8 cellular contexts compared by ENCODE assay signal in genomic region chr5:140346348-140347221, GRCh38. TPM values are rescaled to one million over a fixed set of nuclear protein-coding genes. Genes with fewer than 3 reads are reported as not detected.
DNase-seq lines count a peak whose midpoint lies in the region; ATAC-seq and TF ChIP-seq lines count a peak whose summit lies in the region.

A gene with protein sequence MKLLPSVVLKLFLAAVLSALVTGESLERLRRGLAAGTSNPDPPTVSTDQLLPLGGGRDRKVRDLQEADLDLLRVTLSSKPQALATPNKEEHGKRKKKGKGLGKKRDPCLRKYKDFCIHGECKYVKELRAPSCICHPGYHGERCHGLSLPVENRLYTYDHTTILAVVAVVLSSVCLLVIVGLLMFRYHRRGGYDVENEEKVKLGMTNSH (minus strand): TSS chr5:140346603. CDS start chr5:140346328, 275 bp downstream.

- H3K4me1 ChIP-seq in CD4-positive, CD25-positive, alpha-beta regulatory T cell (ENCODE audit: control insufficient read depth, insufficient read depth, low read length, poor library complexity, severe bottlenecking) = peaks cover 28% of the 10 kb centered on the region
- H3K4me1 ChIP-seq in mononuclear cell (ENCODE audit: insufficient read depth, low read length) = peaks cover 52% of the 10 kb centered on the region

- H3K9me3 ChIP-seq in CD4-positive, CD25-positive, alpha-beta regulatory T cell (ENCODE audit: control insufficient read depth in 2 of 2, low read length in 2 of 2) = no peaks in the 10 kb centered on the region
- no peaks in the 10 kb centered on the region for H3K9me3 ChIP-seq in mononuclear cell (ENCODE audit: low read depth, low read length)

- peak within 1 kb of the TSS; percentile 83 to 89 (median 86) for H3K4me3 Mint-ChIP-seq in CD4-positive, CD25-positive, alpha-beta regulatory T cell
- peak within 1 kb of the TSS; percentile 81 for H3K4me3 Mint-ChIP-seq in stimulated activated naive CD8-positive, alpha-beta T cell treated with anti-CD3 and anti-CD28 coated beads, Interleukin-15, Interleukin-2, amounts not matched to agents 100 ng/mL and 50 ng/mL, for 24 hours

- DNase-seq in CD4-positive, CD25-positive, alpha-beta regulatory T cell = peak; percentile 26 to 63 (median 43)
- DNase-seq in NOMO-1 treated with dmso at 0.1 percent for 144 hours (lab: John Stamatoyannopoulos, UW; ENCODE audit: unreplicated experiment) (peak; percentile 69), epithelial cell of proximal tubule (ENCODE audit: low read depth) (no peak)
- peak; percentile 71 for DNase-seq in activated T-cell treated with anti-CD3 and anti-CD28 coated beads, Interleukin-2, amount 50 U/mL, for 1 hour

- H3K9me3 Mint-ChIP-seq in CD4-positive, CD25-positive, alpha-beta regulatory T cell = peaks cover 0 to 2% (median 0%) of the 10 kb centered on the region in 7 donors
- H3K9me3 Mint-ChIP-seq in stimulated activated naive CD8-positive, alpha-beta T cell treated with anti-CD3 and anti-CD28 coated beads, Interleukin-15, Interleukin-2, amounts not matched to agents 100 ng/mL and 50 ng/mL, for 24 hours = no peaks in the 10 kb centered on the region

- H3K36me3 ChIP-seq in CD4-positive, CD25-positive, alpha-beta regulatory T cell (ENCODE audit: control insufficient read depth, insufficient read depth, low read length) = no peaks in the 10 kb centered on the region

- H3K4me1 Mint-ChIP-seq in CD4-positive, CD25-positive, alpha-beta regulatory T cell = peaks cover 14 to 52% (median 21%) of the 10 kb centered on the region in 4 donors
- peaks cover 54% of the 10 kb centered on the region for H3K4me1 Mint-ChIP-seq in stimulated activated naive CD8-positive, alpha-beta T cell treated with anti-CD3 and anti-CD28 coated beads, Interleukin-15, Interleukin-2, amounts not matched to agents 100 ng/mL and 50 ng/mL, for 24 hours (ENCODE audit: low read depth)

- peaks cover 3% of the 10 kb centered on the region for H3K27me3 ChIP-seq in CD4-positive, CD25-positive, alpha-beta regulatory T cell (ENCODE audit: control insufficient read depth, insufficient read depth, low read length)
- H3K27me3 ChIP-seq in mononuclear cell (ENCODE audit: insufficient read depth, low read length) = no peaks in the 10 kb centered on the region

- peak within 1 kb of the TSS; percentile 53 for H3K4me3 ChIP-seq in CD4-positive, CD25-positive, alpha-beta regulatory T cell (ENCODE audit: low read depth, low read length)
- peak within 1 kb of the TSS; percentile 76 for H3K4me3 ChIP-seq in epithelial cell of proximal tubule (ENCODE audit: low read depth, low read length)
- peak within 1 kb of the TSS; percentile 43 for H3K4me3 ChIP-seq in mononuclear cell (ENCODE audit: low read length)

- H3K27ac ChIP-seq in CD4-positive, CD25-positive, alpha-beta regulatory T cell (ENCODE audit: insufficient read depth, low read length, poor library complexity, severe bottlenecking) = no peak within 1 kb of the TSS

- TF ChIP-seq CTCF in epithelial cell of proximal tubule (conservative IDR thresholded peaks at IDR 0.05; ENCODE audit: low read depth, low read length) = peak; percentile 50

- H3K36me3 Mint-ChIP-seq in CD4-positive, CD25-positive, alpha-beta regulatory T cell = no peaks in the 10 kb centered on the region
- peaks cover 8% of the 10 kb centered on the region for H3K36me3 Mint-ChIP-seq in stimulated activated naive CD8-positive, alpha-beta T cell treated with anti-CD3 and anti-CD28 coated beads, Interleukin-15, Interleukin-2, amounts not matched to agents 100 ng/mL and 50 ng/mL, for 24 hours (ENCODE audit: low read depth)

- peak within 1 kb of the TSS in 2 of 3 donors; percentile 49 to 68 for H3K27ac Mint-ChIP-seq in CD4-positive, CD25-positive, alpha-beta regulatory T cell
- H3K27ac Mint-ChIP-seq in stimulated activated naive CD8-positive, alpha-beta T cell treated with anti-CD3 and anti-CD28 coated beads, Interleukin-15, Interleukin-2, amounts not matched to agents 100 ng/mL and 50 ng/mL, for 24 hours = no peak within 1 kb of the TSS

- peaks cover 21% of the 10 kb centered on the region for H3K27me3 Mint-ChIP-seq in CD4-positive, CD25-positive, alpha-beta regulatory T cell
- H3K27me3 Mint-ChIP-seq in stimulated activated naive CD8-positive, alpha-beta T cell treated with anti-CD3 and anti-CD28 coated beads, Interleukin-15, Interleukin-2, amounts not matched to agents 100 ng/mL and 50 ng/mL, for 24 hours = peaks cover 7% of the 10 kb centered on the region

- peak; percentile 54 to 55 for ATAC-seq in CD4-positive, CD25-positive, alpha-beta regulatory T cell (ENCODE audit: low read depth in 2 of 2)
- ATAC-seq in GM19328 (IDR thresholded peaks at IDR 0.05; ENCODE audit: unreplicated experiment) (peak; percentile 63), HG03442 (IDR thresholded peaks at IDR 0.05; ENCODE audit: unreplicated experiment) (peak; percentile 66)

RNA-seq across cellular contexts. Expression of the gene that starts here (rescaled TPM):
- 0.47 TPM for total RNA-seq in CD4-positive, CD25-positive, alpha-beta regulatory T cell
- polyA plus RNA-seq in CD4-positive, CD25-positive, alpha-beta regulatory T cell = not detected
- total RNA-seq in epithelial cell of proximal tubule = 25.0 and 25.6 TPM in 2 replicates
- total RNA-seq in mononuclear cell = 80.5 TPM

Comparison
In these comparisons a context has a peak if more than half of its experiments do, and no peak if none do; other contexts are left out.
1. RNA of the gene that starts here (total RNA-seq): 80.5 TPM in mononuclear cell (single experiment) and 25.0 to 25.6 TPM in epithelial cell of proximal tubule; 0.47 TPM in CD4-positive, CD25-positive, alpha-beta regulatory T cell (single experiment); every median in the first group is over 10 times any median in the second.
2. Peak in DNase-seq, ATAC-seq and H3K4me3 ChIP-seq in CD4-positive, CD25-positive, alpha-beta regulatory T cell; RNA of the gene not detected or under 1 TPM.
3. Peak in every context shown above with its lines, with median percentiles within 50 percentile points of each other: ATAC-seq and H3K4me3 ChIP-seq.